Comparison of ENCODE assay signal across 27 cellular contexts in genomic region chr7:3984456-3984855, GRCh38.
"Had no signal": no experiment of that assay in that cellular context is flagged by ENCODE, and none has a peak within 500 bp of the region (broad histone marks: within the 10 kb centered on the region; RNA-seq: fewer than 3 reads in every experiment).

No MANE protein-coding gene starts in this region.

- H3K9me3 ChIP-seq: adrenal gland had no signal

- ATAC-seq: activated CD8-positive, alpha-beta T cell treated with anti-CD3 and anti-CD28 coated beads, Interleukin-2, amount 10 ng/mL, durations not matched to agents 7 days and 5 days; activated naive CD4-positive, alpha-beta T cell treated with anti-CD3 and anti-CD28 coated beads, Interleukin-2, amount 50 U/mL, for 72 hours had no signal

- H3K4me3 ChIP-seq: adrenal gland, PC-9 had no signal

- H3K27me3 ChIP-seq: adrenal gland had no signal

- H3K36me3 ChIP-seq: adrenal gland, WERI-Rb-1 had no signal

- DNase-seq: activated CD4-positive, alpha-beta T cell treated with anti-CD3 and anti-CD28 coated beads, Interleukin-2, amount 10 ng/mL, durations not matched to agents 24 days and 14 days; activated CD4-positive, alpha-beta T cell treated with anti-CD3 and anti-CD28 coated beads, Interleukin-2, amount 50 U/mL, for 4 hours; activated CD8-positive, alpha-beta T cell treated with anti-CD3 and anti-CD28 coated beads, Interleukin-2, amount 10 ng/mL, durations not matched to agents 7 days and 5 days; activated gamma-delta T cell treated with Interleukin-2 at 50 U/mL for 16 hours; activated naive CD4-positive, alpha-beta T cell treated with anti-CD3 and anti-CD28 coated beads for 36 hours; activated T-cell treated with anti-CD3 and anti-CD28 coated beads, Interleukin-2, amount 50 U/mL, for 24 hours; adrenal gland; central memory CD4-positive, alpha-beta T cell; NCI-H1105; NCI-H1417 treated with DMSO at 0.1 percent for 48 hours; NCI-H187 treated with DMSO at 0.1 percent for 48 hours; NCI-H2081; NCI-H2171 treated with DMSO at 0.1 percent for 48 hours; NCI-H2227 treated with DMSO at 0.1 percent for 48 hours; NCI-H446; NCI-H510A treated with DMSO at 0.1 percent for 48 hours; NCI-H526 treated with DMSO at 0.1 percent for 48 hours; NCI-H82; NK-92 treated with Interleukin-12 subunit alpha and Interleukin-12 subunit beta, amount 100 ng/mL, for 24 hours; PC-9; Right ventricle myocardium superior; SW 1271; T-helper 1 cell; T-helper 2 cell; T-helper 9 cell; WERI-Rb-1 had no signal
